In genomic region chr6:162416307-162416706, GRCh38 we compare ENCODE assay signal across 19 cellular contexts.
DNase-seq lines count a peak whose midpoint lies in the region; ATAC-seq, FAIRE-seq and TF ChIP-seq lines count a peak whose summit lies in the region.
"Had no signal": no experiment of that assay in that cellular context is flagged by ENCODE, and none has a peak within 500 bp of the region (broad histone marks: within the 10 kb centered on the region; RNA-seq: fewer than 3 reads in every experiment).

No MANE protein-coding gene starts in this region.

- no TSS peak for BruUV-seq in IMR-90 (replicated peaks; lab: Mats Ljungman, UMichigan)
- no TSS peak for BruUV-seq in K562 (replicated peaks; lab: Mats Ljungman, UMichigan)

- H4K5ac ChIP-seq in IMR-90 (ENCODE audit: low read depth, low read length): no peak overlapping the region

- TF ChIP-seq POLR2A in A549 (IDR thresholded peaks at IDR 0.05; ENCODE audit: low read length) (no peak), IMR-90 (IDR thresholded peaks at IDR 0.05; ENCODE audit: low read depth, low read length) (no peak), K562 (conservative IDR thresholded peaks at IDR 0.05) (no peak)

- TF ChIP-seq EP300 in A549 (IDR thresholded peaks at IDR 0.05): no peak
- no peak for TF ChIP-seq EP300 in K562 (IDR thresholded peaks at IDR 0.05; ENCODE audit: low read length)

- H3K9ac ChIP-seq in IMR-90 (ENCODE audit: low read depth, low read length) (no peak overlapping the region), K562 (ENCODE audit: insufficient read depth in 1 of 2, low read depth in 2 of 2, low read length in 2 of 2) (no peak overlapping the region)
- H3K9ac ChIP-seq: BLaER1 treated with 17β-estradiol and CSF1 and Interleukin-3, amounts not matched to agents 10 nM and 100 nM had no signal

- H3K18ac ChIP-seq in IMR-90 (ENCODE audit: low read depth, low read length): no peak overlapping the region

- no peaks in the 10 kb centered on the region for H3K79me1 ChIP-seq in IMR-90 (ENCODE audit: low read depth in 1 of 2, low read length in 2 of 2)

- H2BK20ac ChIP-seq in IMR-90 (ENCODE audit: low read depth, low read length): no peak overlapping the region

- no peak for TF ChIP-seq CTCF in A549 (IDR thresholded peaks at IDR 0.05)
- no peak for TF ChIP-seq CTCF in IMR-90 (conservative IDR thresholded peaks at IDR 0.05; ENCODE audit: low read depth, low read length)
- TF ChIP-seq CTCF in K562 (IDR thresholded peaks at IDR 0.05 in 2 of 3, conservative IDR thresholded peaks at IDR 0.05 in 1 of 3; ENCODE audit: insufficient read depth in 2 of 3, low read depth in 1 of 3, low read length in 3 of 3): no peak

- no peak overlapping the region for H3K23ac ChIP-seq in IMR-90 (ENCODE audit: low read depth, low read length)

- no peak overlapping the region for H2BK120ac ChIP-seq in IMR-90 (ENCODE audit: low read depth, low read length)

- H3K4me2 ChIP-seq in A549: no peak overlapping the region
- no peak overlapping the region for H3K4me2 ChIP-seq in IMR-90 (ENCODE audit: low read depth, low read length)
- H3K4me2 ChIP-seq in K562 (ENCODE audit: insufficient read depth, low read length): no peak overlapping the region

- H3K9me3 ChIP-seq in A549 (no peaks in the 10 kb centered on the region), IMR-90 (ENCODE audit: control insufficient read depth, insufficient read depth, low read length) (peaks cover 16% of the 10 kb centered on the region), K562 (replicated peaks; ENCODE audit: control insufficient read depth, insufficient read depth, low read depth, low read length) (no peaks in the 10 kb centered on the region)
- H3K9me3 ChIP-seq: BLaER1 treated with 17β-estradiol and CSF1 and Interleukin-3, amounts not matched to agents 10 nM and 100 nM; Caco-2 had no signal

- H3K4me3 ChIP-seq in A549: no peak overlapping the region
- no peak overlapping the region for H3K4me3 ChIP-seq in IMR-90 (ENCODE audit: insufficient read depth, low read depth, low read length)
- no peak overlapping the region for H3K4me3 ChIP-seq in K562
- H3K4me3 ChIP-seq: BLaER1 treated with 17β-estradiol and CSF1 and Interleukin-3, amounts not matched to agents 10 nM and 100 nM had no signal

- H2AK5ac ChIP-seq in IMR-90 (ENCODE audit: low read depth, low read length): no peak overlapping the region

- no peak overlapping the region for H2BK5ac ChIP-seq in IMR-90 (ENCODE audit: low read depth, low read length, poor library complexity, severe bottlenecking)

- H2AFZ ChIP-seq in IMR-90 (replicated peaks; ENCODE audit: low read length, poor library complexity) (no peak overlapping the region), K562 (ENCODE audit: low read depth, low read length) (no peak overlapping the region)

- H3K36me3 ChIP-seq in IMR-90 (ENCODE audit: control insufficient read depth, insufficient read depth, low read length) (no peaks in the 10 kb centered on the region), K562 (ENCODE audit: control insufficient read depth, insufficient read depth, low read length) (no peaks in the 10 kb centered on the region)
- H3K36me3 ChIP-seq: BLaER1 treated with 17β-estradiol and CSF1 and Interleukin-3, amounts not matched to agents 10 nM and 100 nM had no signal

- H4K20me1 ChIP-seq in IMR-90 (ENCODE audit: insufficient read depth, low read length) (no peaks in the 10 kb centered on the region), K562 (replicated peaks; ENCODE audit: control insufficient read depth, insufficient read depth, low read length) (no peaks in the 10 kb centered on the region)
- H4K20me1 ChIP-seq: BLaER1 treated with 17β-estradiol and CSF1 and Interleukin-3, amounts not matched to agents 10 nM and 100 nM had no signal

- in situ Hi-C loops in IMR-90 (cut with MboI; ENCODE audit: low sequenced_read_pairs): no loop called here
- in situ Hi-C loops in K562 (cut with MboI): no loop called here

- no peak overlapping the region for H2BK15ac ChIP-seq in IMR-90 (ENCODE audit: low read depth, low read length)

- H3K27ac ChIP-seq in A549: no peak overlapping the region
- no peak overlapping the region for H3K27ac ChIP-seq in IMR-90 (ENCODE audit: insufficient read depth, low read length)
- H3K27ac ChIP-seq in K562 (ENCODE audit: extremely low read depth, low read depth, low read length): no peak overlapping the region
- H3K27ac ChIP-seq: BLaER1 treated with 17β-estradiol and CSF1 and Interleukin-3, amounts not matched to agents 10 nM and 100 nM; C4-2B had no signal

- dilution Hi-C loops in IMR-90 (cut with HindIII; ENCODE audit: low sequenced_read_pairs, unreplicated experiment): no loop called here

- CTCF ChIA-PET in A549 (lab: Yijun Ruan, JAX) (no interaction called here), IMR-90 (lab: Yijun Ruan, JAX) (no interaction called here), K562 (lab: Yijun Ruan, JAX; ENCODE audit: low intra/inter-chr PET ratio) (no interaction called here)

- no peaks in the 10 kb centered on the region for H3K27me3 ChIP-seq in IMR-90 (ENCODE audit: control insufficient read depth, insufficient read depth, low read length)
- H3K27me3 ChIP-seq in K562 (ENCODE audit: control insufficient read depth in 2 of 2, insufficient read depth in 2 of 2, low read length in 2 of 2): no peaks in the 10 kb centered on the region
- H3K27me3 ChIP-seq: BLaER1 treated with 17β-estradiol and CSF1 and Interleukin-3, amounts not matched to agents 10 nM and 100 nM had no signal

- H4K91ac ChIP-seq in IMR-90 (ENCODE audit: insufficient read depth, low read depth, low read length): no peak overlapping the region

- H3K9me1 ChIP-seq in IMR-90 (ENCODE audit: insufficient read depth, low read length) (no peaks in the 10 kb centered on the region), K562 (ENCODE audit: control insufficient read depth, insufficient read depth, low read length) (no peaks in the 10 kb centered on the region)

- FAIRE-seq in A549 (lab: Jason Lieb, UNC): no peak
- FAIRE-seq in K562 (lab: Jason Lieb, UNC): no peak
- FAIRE-seq: D721Med, G401.6, GM12891, GM19239 had no signal

- no peak overlapping the region for H3K4ac ChIP-seq in IMR-90 (ENCODE audit: low read depth, low read length)

- WGBS in A549 (ENCODE audit: missing lambda C conversion rate): 27% methylated on average over 2 of the region's 2 CpGs
- no CpG with 5 or more reads among the region's 2 CpGs for WGBS in IMR-90 (ENCODE audit: extremely low coverage in 2 of 2, insufficient read length in 1 of 2), 2 experiments
- WGBS in K562 (ENCODE audit: insufficient coverage, low coverage, missing lambda C conversion rate): 0% methylated on average over 2 of the region's 2 CpGs

- H3K4me1 ChIP-seq in A549 (no peaks in the 10 kb centered on the region), IMR-90 (ENCODE audit: control insufficient read depth, insufficient read depth, low read length) (no peaks in the 10 kb centered on the region), K562 (replicated peaks in 1 of 2; ENCODE audit: control insufficient read depth in 2 of 2, insufficient read depth in 2 of 2, low read length in 2 of 2) (no peaks in the 10 kb centered on the region)
- H3K4me1 ChIP-seq: BLaER1 treated with 17β-estradiol and CSF1 and Interleukin-3, amounts not matched to agents 10 nM and 100 nM; Caco-2 had no signal

- H2AK9ac ChIP-seq in IMR-90 (replicated peaks; ENCODE audit: low read depth, low read length, poor library complexity): no peak overlapping the region

- ATAC-seq in A549: no peak
- ATAC-seq in IMR-90 (ENCODE audit: low read depth): no peak
- ATAC-seq in K562: no peak
- ATAC-seq: CD8-positive, alpha-beta T cell had no signal

- POLR2A ChIA-PET in A549 (lab: Yijun Ruan, JAX): no interaction called here
- POLR2A ChIA-PET in IMR-90 (lab: Charles Lee; ENCODE audit: unreplicated experiment): no interaction called here
- POLR2A ChIA-PET in K562 (lab: Yijun Ruan, JAX): interaction anchor here (0.5 kb wide), 1 partner anchor 539 kb away, joined by 3 read pairs; no protein-coding TSS in a partner anchor

- intact Hi-C loops in IMR-90 (cut with micrococcal nuclease): no loop called here
- intact Hi-C loops in K562 (cut with micrococcal nuclease): no loop called here

- no peak overlapping the region for H3K56ac ChIP-seq in IMR-90 (ENCODE audit: extremely low read depth, insufficient read depth, low read length)

- TF ChIP-seq RAD21 in A549 (conservative IDR thresholded peaks at IDR 0.05 in 1 of 2, IDR thresholded peaks at IDR 0.05 in 1 of 2): no peak
- no peak for TF ChIP-seq RAD21 in IMR-90 (IDR thresholded peaks at IDR 0.05; ENCODE audit: low read length)
- TF ChIP-seq RAD21 in K562 (CRISPR knock-in tag; conservative IDR thresholded peaks at IDR 0.05 in 1 of 2, IDR thresholded peaks at IDR 0.05 in 1 of 2): no peak

- no peak overlapping the region for H4K8ac ChIP-seq in IMR-90 (ENCODE audit: low read depth in 2 of 2, low read length in 2 of 2)

- no peaks in the 10 kb centered on the region for H3K79me2 ChIP-seq in K562 (ENCODE audit: control insufficient read depth, insufficient read depth, low read length)

- H3K14ac ChIP-seq in IMR-90 (replicated peaks; ENCODE audit: low read depth, low read length): no peak overlapping the region

- DNase-seq in A549 (ENCODE audit: low read depth in 1 of 2, low spot score in 1 of 2) (no peak), IMR-90 (no peak), K562 (ENCODE audit: extremely low read depth in 1 of 4, low spot score in 3 of 4) (no peak), RKO (ENCODE audit: low spot score) (no peak)
- no peak for DNase-seq in activated naive CD4-positive, alpha-beta T cell treated with anti-CD3 and anti-CD28 coated beads, Interleukin-2, amount 50 U/mL, for 16 hours
- DNase-seq: 8988T; AML-193; Caco-2; Calu3; CD4-positive, alpha-beta T cell; CD8-positive, alpha-beta T cell; DMS79 treated with DMSO at 0.1 percent for 48 hours; GF-D8 had no signal

TF ChIP-seq in A549, 52 proteins besides CTCF, POLR2A, EP300 and RAD21:
- TF ChIP-seq EHF (CRISPR knock-in tag; IDR thresholded peaks at IDR 0.05) (no peak), NFE2L2 (conservative IDR thresholded peaks at IDR 0.05; ENCODE audit: low read length) (no peak), MAFK (IDR thresholded peaks at IDR 0.05; ENCODE audit: partially characterized antibody) (peak; percentile 39), FOSB (CRISPR knock-in tag; IDR thresholded peaks at IDR 0.05) (no peak)

TF ChIP-seq in IMR-90, 13 proteins besides CTCF, POLR2A, EP300 and RAD21:
- TF ChIP-seq MXI1 (IDR thresholded peaks at IDR 0.05; ENCODE audit: borderline replicate concordance, low read depth, low read length) (no peak), MAFK (IDR thresholded peaks at IDR 0.05; ENCODE audit: low read depth, low read length) (peak; percentile 42; the same call in 1 of the 2 replicates), FOS (IDR thresholded peaks at IDR 0.05; ENCODE audit: low read depth, low read length) (no peak)

TF ChIP-seq in K562, 482 proteins besides CTCF, POLR2A, EP300 and RAD21 (continues in another document):
- TF ChIP-seq ZNF282 (CRISPR knock-in tag; IDR thresholded peaks at IDR 0.05) (no peak), ASH1L (IDR thresholded peaks at IDR 0.05; ENCODE audit: borderline replicate concordance, low read depth, partially characterized antibody) (no peak), ZNF316 (IDR thresholded peaks at IDR 0.05) (peak; percentile 56), MAFK (IDR thresholded peaks at IDR 0.05; ENCODE audit: low read length) (peak; percentile 9; the same call in 1 of the 2 replicates), C11orf30 (IDR thresholded peaks at IDR 0.05; ENCODE audit: low read depth) (0 out of 2 replicates have a peak, but pooled peaks have one; percentile 31), MECOM (CRISPR knock-in tag; IDR thresholded peaks at IDR 0.05) (no peak)

Comparison
In these comparisons a context has a peak if more than half of its experiments do, and no peak if none do; other contexts are left out.
1. Of the 35 proteins assayed by ChIP-seq in both K562 and A549: peak only in K562: none; only in A549: none; in both: MAFK; in neither: 34.